ENCODE assay signal across 10 cellular contexts in genomic region chr18:6561029-6561861, GRCh38.
DNase-seq lines count a peak whose midpoint lies in the region; ATAC-seq and TF ChIP-seq lines count a peak whose summit lies in the region.
"Had no signal": no experiment of that assay in that cellular context is flagged by ENCODE, and none has a peak within 500 bp of the region (broad histone marks: within the 10 kb centered on the region; RNA-seq: fewer than 3 reads in every experiment).

No MANE protein-coding gene starts in this region.

- CTCF ChIA-PET in IMR-90 (lab: Yijun Ruan, JAX) = interaction anchor here (0.6 to 1.2 kb wide), 4 partner anchors 12 to 513 kb away, joined by 3 to 7 read pairs (median 3); no protein-coding TSS in a partner anchor

- H4K20me1 ChIP-seq in IMR-90 (ENCODE audit: insufficient read depth, low read length) = no peaks in the 10 kb centered on the region
- H4K20me1 ChIP-seq in smooth muscle cell (ENCODE audit: low read depth) = no peaks in the 10 kb centered on the region

- no peak overlapping the region for H2AK5ac ChIP-seq in IMR-90 (ENCODE audit: low read depth, low read length)

- no peak overlapping the region for H4K91ac ChIP-seq in IMR-90 (ENCODE audit: insufficient read depth, low read depth, low read length)

- H3K27ac ChIP-seq in IMR-90 (ENCODE audit: insufficient read depth, low read length) = peak overlapping the region; percentile 32; the same call in 1 of the 2 replicates
- H3K27ac ChIP-seq in WERI-Rb-1 = peak overlapping the region; percentile 62
- H3K27ac ChIP-seq in smooth muscle cell (ENCODE audit: low read depth) = no peak overlapping the region

- no peak overlapping the region for H3K4me2 ChIP-seq in IMR-90 (ENCODE audit: low read depth, low read length)
- H3K4me2 ChIP-seq in smooth muscle cell = peak overlapping the region; percentile 12

- H3K56ac ChIP-seq in IMR-90 (ENCODE audit: extremely low read depth, insufficient read depth, low read length) = no peak overlapping the region

- peak overlapping the region; percentile 61 for H2AK9ac ChIP-seq in IMR-90 (replicated peaks; ENCODE audit: low read depth, low read length, poor library complexity)

- H2BK120ac ChIP-seq in IMR-90 (ENCODE audit: low read depth, low read length) = 0 out of 2 replicates have a peak overlapping the region, but pooled peaks have one; percentile 8

- dilution Hi-C loops in IMR-90 (cut with HindIII; ENCODE audit: low sequenced_read_pairs, unreplicated experiment) = no loop called here

- no peaks in the 10 kb centered on the region for H3K9me3 ChIP-seq in IMR-90 (ENCODE audit: control insufficient read depth, insufficient read depth, low read length)
- no peaks in the 10 kb centered on the region for H3K9me3 ChIP-seq in WERI-Rb-1 (ENCODE audit: severe bottlenecking)
- H3K9me3 ChIP-seq in smooth muscle cell (replicated peaks; ENCODE audit: low read depth) = no peaks in the 10 kb centered on the region

- H3K4me3 ChIP-seq in IMR-90 (ENCODE audit: insufficient read depth, low read depth, low read length) (no peak overlapping the region), WERI-Rb-1 (ENCODE audit: low read depth, low read length) (no peak overlapping the region), smooth muscle cell (no peak overlapping the region)

- 6% methylated on average over 3 of the region's 14 CpGs; no CpG with 5 or more reads in 1 of the 2 experiments for WGBS in IMR-90 (ENCODE audit: extremely low coverage in 2 of 2, insufficient read length in 1 of 2), 2 experiments
- WGBS in smooth muscle cell (ENCODE audit: low lambda C conversion rate) = 32% methylated on average over 14 of the region's 14 CpGs

- H3K4me1 ChIP-seq in IMR-90 (ENCODE audit: control insufficient read depth, insufficient read depth, low read length) (peaks cover 3% of the 10 kb centered on the region; the same call in 1 of the 2 replicates), smooth muscle cell (ENCODE audit: low read depth) (peaks cover 57% of the 10 kb centered on the region)

- POLR2A ChIA-PET in IMR-90 (lab: Charles Lee; ENCODE audit: unreplicated experiment) = no interaction called here

- BruUV-seq in IMR-90 (replicated peaks; lab: Mats Ljungman, UMichigan) = no TSS peak

- peak overlapping the region; percentile 5; the same call in 1 of the 2 replicates for H2BK20ac ChIP-seq in IMR-90 (ENCODE audit: low read depth, low read length)

- H3K79me2 ChIP-seq in smooth muscle cell (ENCODE audit: low read depth) = no peaks in the 10 kb centered on the region

- H4K5ac ChIP-seq in IMR-90 (ENCODE audit: low read depth, low read length) = no peak overlapping the region; the same call in 1 of the 2 replicates

- H3K27me3 ChIP-seq in IMR-90 (ENCODE audit: control insufficient read depth, insufficient read depth, low read length) = no peaks in the 10 kb centered on the region
- no peaks in the 10 kb centered on the region for H3K27me3 ChIP-seq in WERI-Rb-1 (ENCODE audit: insufficient read depth, low read depth, severe bottlenecking)
- H3K27me3 ChIP-seq in smooth muscle cell (ENCODE audit: low read depth) = no peaks in the 10 kb centered on the region

- ATAC-seq in IMR-90 (ENCODE audit: low read depth) = peak; percentile 76
- ATAC-seq in left ventricle myocardium superior = peak; percentile 97

- H3K36me3 ChIP-seq in IMR-90 (ENCODE audit: control insufficient read depth, insufficient read depth, low read length) (no peaks in the 10 kb centered on the region), WERI-Rb-1 (no peaks in the 10 kb centered on the region), smooth muscle cell (ENCODE audit: low read depth) (no peaks in the 10 kb centered on the region)

- H3K23ac ChIP-seq in IMR-90 (ENCODE audit: low read depth, low read length) = no peak overlapping the region

- H3K9ac ChIP-seq in IMR-90 (ENCODE audit: low read depth, low read length) = no peak overlapping the region
- H3K9ac ChIP-seq in smooth muscle cell (ENCODE audit: low read depth) = no peak overlapping the region

- TF ChIP-seq CTCF in IMR-90 (conservative IDR thresholded peaks at IDR 0.05; ENCODE audit: low read depth, low read length) (no peak), WERI-Rb-1 (IDR thresholded peaks at IDR 0.05; ENCODE audit: low read depth, low read length) (no peak), smooth muscle cell (IDR thresholded peaks at IDR 0.05; ENCODE audit: borderline replicate concordance, insufficient read depth, poor library complexity, severe bottlenecking) (no peak)

- peaks cover 23% of the 10 kb centered on the region for H3F3A ChIP-seq in smooth muscle cell (ENCODE audit: low read depth)

- no peak for TF ChIP-seq RAD21 in IMR-90 (IDR thresholded peaks at IDR 0.05; ENCODE audit: low read length)

- H4K8ac ChIP-seq in IMR-90 (ENCODE audit: low read depth in 2 of 2, low read length in 2 of 2) = no peak overlapping the region

- H3K18ac ChIP-seq in IMR-90 (ENCODE audit: low read depth, low read length) = peak overlapping the region; percentile 33; the same call in 1 of the 2 replicates

- no peak overlapping the region for H2BK5ac ChIP-seq in IMR-90 (ENCODE audit: low read depth, low read length, poor library complexity, severe bottlenecking)

- H2AFZ ChIP-seq in IMR-90 (replicated peaks; ENCODE audit: low read length, poor library complexity) = peak overlapping the region; percentile 58
- no peak overlapping the region for H2AFZ ChIP-seq in smooth muscle cell (ENCODE audit: low read depth)

- no peaks in the 10 kb centered on the region for H3K79me1 ChIP-seq in IMR-90 (ENCODE audit: low read depth in 1 of 2, low read length in 2 of 2)

- peak; percentile 67 for DNase-seq in IMR-90
- DNase-seq in WERI-Rb-1 = peak; percentile 93
- DNase-seq in left ventricle myocardium superior = peak; percentile 77
- no peak for DNase-seq in smooth muscle cell (lab: John Stamatoyannopoulos, UW; ENCODE audit: unreplicated experiment)
- no peak for DNase-seq in NAMALWA (ENCODE audit: low spot score)
- no peak for DNase-seq in AG20443 (ENCODE audit: low spot score)
- DNase-seq in GM19238 (ENCODE audit: insufficient read length, low spot score) = no peak
- no peak for DNase-seq in NCI-H2081 (lab: John Stamatoyannopoulos, UW)
- DNase-seq: activated CD4-positive, alpha-beta T cell treated with anti-CD3 and anti-CD28 coated beads for 48 hours; DND-41 had no signal

- no peak overlapping the region for H3K14ac ChIP-seq in IMR-90 (replicated peaks; ENCODE audit: low read depth, low read length)

- in situ Hi-C loops in IMR-90 (cut with MboI; ENCODE audit: low sequenced_read_pairs) = no loop called here

- H3K4ac ChIP-seq in IMR-90 (ENCODE audit: low read depth, low read length) = no peak overlapping the region

- H3K9me1 ChIP-seq in IMR-90 (ENCODE audit: insufficient read depth, low read length) = no peaks in the 10 kb centered on the region

- intact Hi-C loops in IMR-90 (cut with micrococcal nuclease) (loop anchor here (5.0 kb wide), 3 partner anchors 66 to 326 kb away; no protein-coding TSS in a partner anchor), left ventricle myocardium superior (cut with micrococcal nuclease) (no loop called here)

- H2BK15ac ChIP-seq in IMR-90 (ENCODE audit: low read depth, low read length) = no peak overlapping the region

- TF ChIP-seq POLR2A in IMR-90 (IDR thresholded peaks at IDR 0.05; ENCODE audit: low read depth, low read length) = no peak

TF ChIP-seq in IMR-90, 13 proteins besides CTCF, POLR2A, EP300 and RAD21:
- TF ChIP-seq FOS (IDR thresholded peaks at IDR 0.05; ENCODE audit: low read depth, low read length) (no peak), CEBPB (IDR thresholded peaks at IDR 0.05; ENCODE audit: low read depth, low read length) (peak; percentile 53; the same call in 1 of the 2 replicates), USF2 (IDR thresholded peaks at IDR 0.05; ENCODE audit: low read depth, low read length) (no peak), MAFK (IDR thresholded peaks at IDR 0.05; ENCODE audit: low read depth, low read length) (no peak), RFX5 (IDR thresholded peaks at IDR 0.05; ENCODE audit: low read depth, low read length) (no peak), MAZ (IDR thresholded peaks at IDR 0.05; ENCODE audit: borderline replicate concordance, low read depth, low read length) (no peak), CHD1 (IDR thresholded peaks at IDR 0.05; ENCODE audit: low read depth, low read length) (no peak)

Comparison
In these comparisons a context has a peak if more than half of its experiments do, and no peak if none do; other contexts are left out.
1. DNase-seq: peak in IMR-90 (single experiment), WERI-Rb-1 (single experiment) and left ventricle myocardium superior (single experiment); none in smooth muscle cell (single experiment), NAMALWA (single experiment), AG20443 (single experiment), GM19238 (single experiment) and NCI-H2081 (0 of 2).